In genomic region chr19:5801796-5802616, GRCh38 we compare ENCODE assay signal across 13 cellular contexts. TPM values are rescaled to one million over a fixed set of nuclear protein-coding genes. Genes with fewer than 3 reads are reported as not detected.
DNase-seq lines count a peak whose midpoint lies in the region; ATAC-seq, FAIRE-seq and TF ChIP-seq lines count a peak whose summit lies in the region.
"Had no signal": no experiment of that assay in that cellular context is flagged by ENCODE, and none has a peak within 500 bp of the region (broad histone marks: within the 10 kb centered on the region; RNA-seq: fewer than 3 reads in every experiment).

No MANE protein-coding gene starts in this region.

- intact Hi-C loops in activated CD4-positive, alpha-beta T cell treated with anti-CD3 and anti-CD28 coated beads, Interleukin-2, amount 10 ng/mL, durations not matched to agents 24 days and 14 days (cut with micrococcal nuclease): loop anchor here (5.0 kb wide), 1 partner anchor 175 kb away; the partner anchor contains the start of gene RANBP3

- H2AFZ ChIP-seq in H1 (ENCODE audit: low read length) (no peak overlapping the region), smooth muscle cell (ENCODE audit: low read depth) (no peak overlapping the region)

- H3K27me3 ChIP-seq in H1 (replicated peaks in 1 of 4; ENCODE audit: control insufficient read depth in 3 of 4, extremely low read depth in 1 of 4, insufficient read depth in 3 of 4, low read length in 3 of 4) (peaks cover 2 to 16% (median 8%) of the 10 kb centered on the region in 4 experiments; a peak in 6 of 7 replicates), smooth muscle cell (ENCODE audit: low read depth) (peaks cover 10% of the 10 kb centered on the region)

- H3K27ac ChIP-seq in H1 (ENCODE audit: low read depth, low read length) (no peak overlapping the region), smooth muscle cell (ENCODE audit: low read depth) (no peak overlapping the region)
- H3K27ac ChIP-seq: RWPE1 had no signal

- no peak for TF ChIP-seq RAD21 in H1 (IDR thresholded peaks at IDR 0.05 in 1 of 2, conservative IDR thresholded peaks at IDR 0.05 in 1 of 2; ENCODE audit: low read depth in 2 of 2, low read length in 2 of 2)

- no peak for TF ChIP-seq EP300 in H1 (IDR thresholded peaks at IDR 0.05; ENCODE audit: borderline replicate concordance in 1 of 2, low read depth in 2 of 2, low read length in 2 of 2)

- peaks cover 39% of the 10 kb centered on the region for H3K27me3 Mint-ChIP-seq in activated CD4-positive, alpha-beta T cell treated with anti-CD3 and anti-CD28 coated beads, Interleukin-2, amount 10 ng/mL, durations not matched to agents 24 days and 14 days

- H2BK12ac ChIP-seq in H1 (ENCODE audit: low read depth, low read length): no peak overlapping the region

- H4K91ac ChIP-seq in H1 (replicated peaks; ENCODE audit: insufficient read length, low read length): no peak overlapping the region

- no peak overlapping the region for H3K56ac ChIP-seq in H1 (replicated peaks; ENCODE audit: insufficient read length, low read depth, low read length)

- H3K14ac ChIP-seq in H1 (ENCODE audit: insufficient read length): no peak overlapping the region

- no peak overlapping the region for H2BK5ac ChIP-seq in H1 (ENCODE audit: low read depth, low read length)

- H3K36me3 ChIP-seq in H1 (ENCODE audit: control insufficient read depth in 2 of 4, insufficient read depth in 4 of 4, low read length in 3 of 4): no peaks in the 10 kb centered on the region
- H3K36me3 ChIP-seq in smooth muscle cell (ENCODE audit: low read depth): no peaks in the 10 kb centered on the region

- H3K36me3 Mint-ChIP-seq in activated CD4-positive, alpha-beta T cell treated with anti-CD3 and anti-CD28 coated beads, Interleukin-2, amount 10 ng/mL, durations not matched to agents 24 days and 14 days (ENCODE audit: low read depth): no peaks in the 10 kb centered on the region

- no peaks in the 10 kb centered on the region; a peak in 1 of 4 replicates for H3K79me2 ChIP-seq in H1 (ENCODE audit: control insufficient read depth in 1 of 2, insufficient read depth in 2 of 2, low read length in 2 of 2)
- no peaks in the 10 kb centered on the region for H3K79me2 ChIP-seq in smooth muscle cell (ENCODE audit: low read depth)

- H3K4ac ChIP-seq in H1 (replicated peaks; ENCODE audit: insufficient read length, low read depth, low read length): peak overlapping the region; percentile 53

- H4K20me1 ChIP-seq in H1 (replicated peaks in 1 of 2; ENCODE audit: control insufficient read depth in 1 of 2, insufficient read depth in 2 of 2, low read length in 2 of 2) (peaks cover 0 to 5% of the 10 kb centered on the region in 2 experiments), smooth muscle cell (ENCODE audit: low read depth) (no peaks in the 10 kb centered on the region)

- ATAC-seq in GM19328 (IDR thresholded peaks at IDR 0.05; ENCODE audit: unreplicated experiment): no peak
- ATAC-seq: sciatic nerve had no signal

- H3K4me3 ChIP-seq in H1 (ENCODE audit: extremely low read depth in 1 of 4, insufficient read depth in 2 of 4, low read depth in 3 of 4, low read length in 4 of 4): no peak overlapping the region
- H3K4me3 ChIP-seq in smooth muscle cell: no peak overlapping the region

- H2BK20ac ChIP-seq in H1 (ENCODE audit: low read length): peak overlapping the region; percentile 18; the same call in 1 of the 2 replicates

- H3F3A ChIP-seq in smooth muscle cell (ENCODE audit: low read depth): peaks cover 12% of the 10 kb centered on the region

- TF ChIP-seq POLR2A in H1 (IDR thresholded peaks at IDR 0.05; ENCODE audit: control extremely low read depth in 1 of 2, low read depth in 2 of 2, low read length in 2 of 2): no peak

- 32% methylated on average over 30 of the region's 33 CpGs; no CpG with 5 or more reads in 1 of the 2 experiments for WGBS in H1 (ENCODE audit: extremely low coverage in 1 of 2, insufficient coverage in 1 of 2, insufficient read length in 1 of 2, insufficient replicate concordance in 2 of 2, low coverage in 1 of 2, low lambda C conversion rate in 2 of 2, missing lambda C conversion rate in 1 of 2), 2 experiments
- WGBS in smooth muscle cell (ENCODE audit: low lambda C conversion rate): 74% methylated on average over 12 of the region's 33 CpGs

- no peak overlapping the region for H2AK5ac ChIP-seq in H1 (ENCODE audit: low read depth, low read length)

- peak overlapping the region; percentile 66 for H3K27ac Mint-ChIP-seq in activated CD4-positive, alpha-beta T cell treated with anti-CD3 and anti-CD28 coated beads, Interleukin-2, amount 10 ng/mL, durations not matched to agents 24 days and 14 days

- H3K9me3 ChIP-seq in H1 (ENCODE audit: insufficient read depth in 2 of 2, low read depth in 1 of 2, low read length in 1 of 2): no peaks in the 10 kb centered on the region
- H3K9me3 ChIP-seq in smooth muscle cell (replicated peaks; ENCODE audit: low read depth): no peaks in the 10 kb centered on the region

- peaks cover 18% of the 10 kb centered on the region for H3K4me1 Mint-ChIP-seq in activated CD4-positive, alpha-beta T cell treated with anti-CD3 and anti-CD28 coated beads, Interleukin-2, amount 10 ng/mL, durations not matched to agents 24 days and 14 days

- H3K4me1 ChIP-seq in H1 (replicated peaks in 1 of 4; ENCODE audit: control insufficient read depth in 3 of 4, insufficient read depth in 4 of 4, low read length in 3 of 4) (peaks cover 0 to 18% (median 10%) of the 10 kb centered on the region in 4 experiments; a peak in 5 of 7 replicates), smooth muscle cell (ENCODE audit: low read depth) (no peaks in the 10 kb centered on the region)

- DNase-seq in activated CD4-positive, alpha-beta T cell treated with anti-CD3 and anti-CD28 coated beads, Interleukin-2, amount 10 ng/mL, durations not matched to agents 24 days and 14 days: peak; percentile 62
- DNase-seq in activated CD4-positive, alpha-beta T cell treated with anti-CD3 and anti-CD28 coated beads for 1 hour: no peak
- peak; percentile 62 for DNase-seq in NCI-H2171 treated with DMSO at 0.1 percent for 48 hours (lab: John Stamatoyannopoulos, UW)
- peak in 1 of 2 experiments; percentile 84 for DNase-seq in H1 (ENCODE audit: low read depth in 1 of 2, low spot score in 2 of 2)
- peak; percentile 28 for DNase-seq in smooth muscle cell (lab: John Stamatoyannopoulos, UW; ENCODE audit: unreplicated experiment)
- no peak for DNase-seq in HK-2 (ENCODE audit: unreplicated experiment)
- no peak for DNase-seq in hypothalamus (lab: John Stamatoyannopoulos, UW)
- DNase-seq: C1 segment of cervical spinal cord, KBM-7 had no signal

- POLR2A ChIA-PET in H1 (lab: Charles Lee; ENCODE audit: partially characterized antibody): interaction anchor here (1.5 to 3.0 kb wide), 2 partner anchors 11 to 26 kb away, joined by 7 to 12 read pairs; partner anchors contain the start of gene DUS3L

- H4K8ac ChIP-seq in H1 (ENCODE audit: extremely low read depth, insufficient read depth, low read length): peak overlapping the region; percentile 85; the same call in 1 of the 2 replicates

- no peak overlapping the region for H2BK15ac ChIP-seq in H1 (ENCODE audit: low read length)

- H3K4me3 Mint-ChIP-seq in activated CD4-positive, alpha-beta T cell treated with anti-CD3 and anti-CD28 coated beads, Interleukin-2, amount 10 ng/mL, durations not matched to agents 24 days and 14 days: peak overlapping the region; percentile 59

- H2BK120ac ChIP-seq in H1 (replicated peaks; ENCODE audit: low read depth, low read length): no peak overlapping the region

- H4K5ac ChIP-seq in H1 (ENCODE audit: insufficient read length, low read depth, low read length): no peak overlapping the region

- H3K9me3 Mint-ChIP-seq in activated CD4-positive, alpha-beta T cell treated with anti-CD3 and anti-CD28 coated beads, Interleukin-2, amount 10 ng/mL, durations not matched to agents 24 days and 14 days: no peaks in the 10 kb centered on the region

- CTCF ChIA-PET in H1 (lab: Charles Lee; ENCODE audit: partially characterized antibody): interaction anchor here (0.6 to 1.4 kb wide), 3 partner anchors 26 to 217 kb away, joined by 3 to 5 read pairs (median 4); no protein-coding TSS in a partner anchor

- H3K79me1 ChIP-seq in H1 (ENCODE audit: low read depth, low read length): peaks cover 2% of the 10 kb centered on the region; the same call in 1 of the 2 replicates

- TF ChIP-seq CTCF in H1 (IDR thresholded peaks at IDR 0.05; ENCODE audit: control extremely low read depth in 1 of 3, insufficient read depth in 1 of 3, low read depth in 1 of 3, low read length in 3 of 3): no peak
- no peak for TF ChIP-seq CTCF in smooth muscle cell (IDR thresholded peaks at IDR 0.05; ENCODE audit: borderline replicate concordance, insufficient read depth, poor library complexity, severe bottlenecking)

- no peak for FAIRE-seq in H1 (lab: Jason Lieb, UNC)

- H3K9ac ChIP-seq in H1 (replicated peaks in 1 of 4; ENCODE audit: extremely low read depth in 1 of 4, low read depth in 3 of 4, low read length in 3 of 4) (no peak overlapping the region), smooth muscle cell (ENCODE audit: low read depth) (no peak overlapping the region)

- H3K4me2 ChIP-seq in H1 (ENCODE audit: insufficient read depth in 1 of 2, low read depth in 2 of 2, low read length in 2 of 2) (peak overlapping the region; percentile 18 to 62; a peak in 3 of 4 replicates), smooth muscle cell (peak overlapping the region; percentile 48)

- no peak overlapping the region for H3K23ac ChIP-seq in H1 (ENCODE audit: insufficient read length)

- peaks cover 7% of the 10 kb centered on the region for H3K23me2 ChIP-seq in H1 (ENCODE audit: low read depth, low read length)

- no peak overlapping the region for H3K18ac ChIP-seq in H1 (ENCODE audit: extremely low read depth, low read length)

RNA-seq across cellular contexts. Expression of gene NRTN, which starts 2.9 kb away (rescaled TPM):
- 0.47 and 0.61 TPM in 2 replicates for total RNA-seq in activated CD4-positive, alpha-beta T cell treated with anti-CD3 and anti-CD28 coated beads, Interleukin-2, amount 10 ng/mL, durations not matched to agents 24 days and 14 days
- total RNA-seq in H1 (2021; fragmentation: NEBNext Ultra II Directional; extraction: Animal tissue kit (Norgen Biotek cat#: 25700)): 4.6 and 5.3 TPM in 2 replicates
- polyA plus RNA-seq in H1 (2011; rRNA removed) (3.9 and 5.9 TPM in 2 replicates), smooth muscle cell (5.4 and 5.7 TPM in 2 replicates)
- polyA plus RNA-seq in H1 (2011; cell fraction: cytosol; rRNA removed): 4.0 TPM
- 5.5 TPM for polyA plus RNA-seq in H1 (2011; cell fraction: nucleus; rRNA removed)
- 1.2 to 4.4 TPM (median 4.2 TPM) in 4 replicates for polyA plus RNA-seq in H1 (2012, experiment 1 of 2)
- polyA plus RNA-seq in H1 (2012, experiment 2 of 2): 2.0 TPM
- 3.0 TPM for polyA plus RNA-seq in H1 (2013, experiment 1 of 2)
- polyA plus RNA-seq in H1 (2013, experiment 2 of 2): 3.9 TPM
- 1.5 and 1.6 TPM in 2 replicates for polyA minus RNA-seq in H1 (2011; rRNA and poly(A)+ RNA removed)
- polyA minus RNA-seq in H1 (2011; cell fraction: cytosol; rRNA and poly(A)+ RNA removed): 4.6 TPM
- 5.3 TPM for polyA minus RNA-seq in H1 (2011; cell fraction: nucleus; rRNA and poly(A)+ RNA removed)
- 2.2 TPM in 1 of 2 replicates, not detected in the other for total RNA-seq in smooth muscle cell
- total RNA-seq: sciatic nerve had no signal

RNA-seq across cellular contexts. Expression of gene DUS3L, which starts 11.0 kb away (rescaled TPM):
- 85.8 and 89.8 TPM in 2 replicates for total RNA-seq in activated CD4-positive, alpha-beta T cell treated with anti-CD3 and anti-CD28 coated beads, Interleukin-2, amount 10 ng/mL, durations not matched to agents 24 days and 14 days
- total RNA-seq in H1 (2021; fragmentation: NEBNext Ultra II Directional; extraction: Animal tissue kit (Norgen Biotek cat#: 25700)): 39.1 and 39.4 TPM in 2 replicates
- polyA plus RNA-seq in H1 (2011; rRNA removed): 37.6 and 45.8 TPM in 2 replicates
- 42.4 TPM for polyA plus RNA-seq in H1 (2011; cell fraction: cytosol; rRNA removed)
- polyA plus RNA-seq in H1 (2011; cell fraction: nucleus; rRNA removed): 92.4 TPM
- 35.1 to 50.2 TPM (median 40.6 TPM) in 4 replicates for polyA plus RNA-seq in H1 (2012, experiment 1 of 2)
- polyA plus RNA-seq in H1 (2012, experiment 2 of 2): 36.3 TPM
- 22.4 TPM for polyA plus RNA-seq in H1 (2013, experiment 1 of 2)
- 21.2 TPM for polyA plus RNA-seq in H1 (2013, experiment 2 of 2)
- 15.4 and 18.5 TPM in 2 replicates for polyA minus RNA-seq in H1 (2011; rRNA and poly(A)+ RNA removed)
- polyA minus RNA-seq in H1 (2011; cell fraction: cytosol; rRNA and poly(A)+ RNA removed): 51.6 TPM
- polyA minus RNA-seq in H1 (2011; cell fraction: nucleus; rRNA and poly(A)+ RNA removed): 35.5 TPM
- total RNA-seq in smooth muscle cell: 12.8 and 19.7 TPM in 2 replicates
- 18.5 and 19.0 TPM in 2 replicates for polyA plus RNA-seq in smooth muscle cell

RNA-seq across cellular contexts. Expression of gene PRR22, which starts 17.5 kb away (rescaled TPM):
- total RNA-seq in activated CD4-positive, alpha-beta T cell treated with anti-CD3 and anti-CD28 coated beads, Interleukin-2, amount 10 ng/mL, durations not matched to agents 24 days and 14 days: 6.7 and 7.5 TPM in 2 replicates
- 2.1 and 3.7 TPM in 2 replicates for total RNA-seq in H1 (2021; fragmentation: NEBNext Ultra II Directional; extraction: Animal tissue kit (Norgen Biotek cat#: 25700))
- polyA plus RNA-seq in H1 (2011; rRNA removed) (1.9 and 4.1 TPM in 2 replicates), smooth muscle cell (0.65 and 1.7 TPM in 2 replicates)
- 2.2 TPM for polyA plus RNA-seq in H1 (2011; cell fraction: cytosol; rRNA removed)
- polyA plus RNA-seq in H1 (2011; cell fraction: nucleus; rRNA removed): 15.4 TPM
- polyA plus RNA-seq in H1 (2012, experiment 1 of 2): 1.6 to 3.3 TPM (median 3.0 TPM) in 4 replicates
- 1.4 TPM for polyA plus RNA-seq in H1 (2012, experiment 2 of 2)
- polyA plus RNA-seq in H1 (2013, experiment 1 of 2): 5.0 TPM
- polyA plus RNA-seq in H1 (2013, experiment 2 of 2): 4.0 TPM
- polyA minus RNA-seq in H1 (2011; rRNA and poly(A)+ RNA removed): 0.19 TPM in 1 of 2 replicates, not detected in the other
- polyA minus RNA-seq in H1 (2011; cell fraction: cytosol; rRNA and poly(A)+ RNA removed): 1.1 TPM
- polyA minus RNA-seq in H1 (2011; cell fraction: nucleus; rRNA and poly(A)+ RNA removed): 4.5 TPM
- 1.5 and 2.2 TPM in 2 replicates for total RNA-seq in smooth muscle cell

RNA-seq across cellular contexts. Expression of gene FUT6, which starts 37.5 kb away (rescaled TPM):
- total RNA-seq in activated CD4-positive, alpha-beta T cell treated with anti-CD3 and anti-CD28 coated beads, Interleukin-2, amount 10 ng/mL, durations not matched to agents 24 days and 14 days: not detected in 2 replicates
- total RNA-seq in H1 (2021; fragmentation: NEBNext Ultra II Directional; extraction: Animal tissue kit (Norgen Biotek cat#: 25700)): not detected in 2 replicates
- polyA plus RNA-seq in H1 (2011; rRNA removed): not detected in 2 replicates
- not detected for polyA plus RNA-seq in H1 (2011; cell fraction: cytosol; rRNA removed)
- polyA plus RNA-seq in H1 (2011; cell fraction: nucleus; rRNA removed): not detected
- polyA plus RNA-seq in H1 (2012, experiment 1 of 2): 0.08 TPM in 1 of 4 replicates, not detected in the others
- polyA plus RNA-seq in H1 (2012, experiment 2 of 2): not detected
- 0.02 TPM for polyA plus RNA-seq in H1 (2013, experiment 1 of 2)
- polyA plus RNA-seq in H1 (2013, experiment 2 of 2): not detected
- not detected in 2 replicates for polyA minus RNA-seq in H1 (2011; rRNA and poly(A)+ RNA removed)
- polyA minus RNA-seq in H1 (2011; cell fraction: cytosol; rRNA and poly(A)+ RNA removed): not detected
- polyA minus RNA-seq in H1 (2011; cell fraction: nucleus; rRNA and poly(A)+ RNA removed): not detected
- total RNA-seq in smooth muscle cell: 0.22 TPM in 1 of 2 replicates, not detected in the other
- not detected in 2 replicates for polyA plus RNA-seq in smooth muscle cell
- total RNA-seq: chondrocyte, sciatic nerve had no signal

RNA-seq across cellular contexts. Expression of gene FUT3, which starts 49.2 kb away (rescaled TPM):
- not detected in 2 replicates for total RNA-seq in activated CD4-positive, alpha-beta T cell treated with anti-CD3 and anti-CD28 coated beads, Interleukin-2, amount 10 ng/mL, durations not matched to agents 24 days and 14 days
- total RNA-seq in H1 (2021; fragmentation: NEBNext Ultra II Directional; extraction: Animal tissue kit (Norgen Biotek cat#: 25700)): 0.40 and 0.63 TPM in 2 replicates
- polyA plus RNA-seq in H1 (2011; rRNA removed) (0.15 and 0.41 TPM in 2 replicates), smooth muscle cell (0.24 TPM in 1 of 2 replicates, not detected in the other)
- 0.23 TPM for polyA plus RNA-seq in H1 (2011; cell fraction: cytosol; rRNA removed)
- polyA plus RNA-seq in H1 (2011; cell fraction: nucleus; rRNA removed): 0.17 TPM
- 0.12 to 0.35 TPM (median 0.15 TPM) in 4 replicates for polyA plus RNA-seq in H1 (2012, experiment 1 of 2)
- polyA plus RNA-seq in H1 (2012, experiment 2 of 2): 0.13 TPM
- 0.51 TPM for polyA plus RNA-seq in H1 (2013, experiment 1 of 2)
- polyA plus RNA-seq in H1 (2013, experiment 2 of 2): 0.42 TPM
- polyA minus RNA-seq in H1 (2011; rRNA and poly(A)+ RNA removed): 0.49 TPM in 1 of 2 replicates, not detected in the other
- not detected for polyA minus RNA-seq in H1 (2011; cell fraction: cytosol; rRNA and poly(A)+ RNA removed)
- polyA minus RNA-seq in H1 (2011; cell fraction: nucleus; rRNA and poly(A)+ RNA removed): not detected
- 0.18 and 0.58 TPM in 2 replicates for total RNA-seq in smooth muscle cell
- total RNA-seq: chondrocyte, sciatic nerve had no signal

Comparison
In these comparisons a context has a peak if more than half of its experiments do, and no peak if none do; other contexts are left out.
1. DNase-seq: peak in activated CD4-positive, alpha-beta T cell treated with anti-CD3 and anti-CD28 coated beads, Interleukin-2, amount 10 ng/mL, durations not matched to agents 24 days and 14 days (single experiment), NCI-H2171 treated with DMSO at 0.1 percent for 48 hours (single experiment) and smooth muscle cell (single experiment); none in activated CD4-positive, alpha-beta T cell treated with anti-CD3 and anti-CD28 coated beads for 1 hour (single experiment), HK-2 (single experiment) and hypothalamus (0 of 51).